In genomic region chr5:169920446-169920845, GRCh38 we compare ENCODE assay signal across 26 cellular contexts. TPM values are rescaled to one million over a fixed set of nuclear protein-coding genes. Genes with fewer than 3 reads are reported as not detected.
"Had no signal": no experiment of that assay in that cellular context is flagged by ENCODE, and none has a peak within 500 bp of the region (broad histone marks: within the 10 kb centered on the region; RNA-seq: fewer than 3 reads in every experiment).

No MANE protein-coding gene starts in this region.

- H3K4me1 ChIP-seq: colonic mucosa, esophagus squamous epithelium, gastrocnemius medialis, heart right ventricle, left lung had no signal

- H3K36me3 ChIP-seq: colonic mucosa, esophagus squamous epithelium, gastrocnemius medialis, heart right ventricle, left lung had no signal

- H3K4me3 ChIP-seq: colonic mucosa, esophagus squamous epithelium, gastrocnemius medialis, heart right ventricle, left lung, lung, mucosa of descending colon had no signal

- H3K27me3 Mint-ChIP-seq: dendritic cell treated with granulocyte-macrophage colony-stimulating factor and Interleukin-4, amounts not matched to agents 40 ng/mL and 50 ng/mL, for 4 days; effector memory CD8-positive, alpha-beta T cell; naive B cell had no signal

- H3K9me3 ChIP-seq: colonic mucosa, esophagus squamous epithelium, gastrocnemius medialis, heart right ventricle, left lung, mucosa of descending colon had no signal

- H3K9me3 Mint-ChIP-seq: dendritic cell treated with granulocyte-macrophage colony-stimulating factor and Interleukin-4, amounts not matched to agents 40 ng/mL and 50 ng/mL, for 4 days; effector memory CD8-positive, alpha-beta T cell; endodermal cell; mesothelial cell of epicardium; naive B cell had no signal

- ATAC-seq: effector memory CD8-positive, alpha-beta T cell; esophagus mucosa; gastrocnemius medialis; heart right ventricle; left lung; left ventricle myocardium superior; mucosa of descending colon had no signal

- H3K36me3 Mint-ChIP-seq: mesothelial cell of epicardium had no signal

- H3K4me1 Mint-ChIP-seq: mesothelial cell of epicardium had no signal

- DNase-seq: colonic mucosa; cortex of kidney; effector CD8-positive, alpha-beta T cell; effector memory CD8-positive, alpha-beta T cell; endodermal cell; erythroblast; esophagus squamous epithelium; foreskin fibroblast; foreskin melanocyte; gastrocnemius medialis; glutamatergic neuron; head of caudate nucleus; heart right ventricle; hippocampal formation; left cardiac atrium; left lung; left ventricle myocardium superior; mammary epithelial cell; mesenchymal stem cell; mucosa of descending colon; naive B cell had no signal

- H3K27me3 ChIP-seq: colonic mucosa, esophagus squamous epithelium, gastrocnemius medialis, left lung had no signal

- H3K27ac Mint-ChIP-seq: dendritic cell treated with granulocyte-macrophage colony-stimulating factor and Interleukin-4, amounts not matched to agents 40 ng/mL and 50 ng/mL, for 4 days; effector memory CD8-positive, alpha-beta T cell; endodermal cell; mesothelial cell of epicardium had no signal

- H3K4me3 Mint-ChIP-seq: dendritic cell treated with granulocyte-macrophage colony-stimulating factor and Interleukin-4, amounts not matched to agents 40 ng/mL and 50 ng/mL, for 4 days; effector memory CD8-positive, alpha-beta T cell; endodermal cell; mesothelial cell of epicardium; naive B cell had no signal

- H3K27ac ChIP-seq: colonic mucosa, epithelial cell of prostate, esophagus squamous epithelium, gastrocnemius medialis, heart right ventricle, left lung had no signal

RNA-seq across cellular contexts. Expression of gene INSYN2B, which starts 59.8 kb away (rescaled TPM):
- total RNA-seq: colonic mucosa, endodermal cell, esophagus mucosa had no signal
